ENCODE assay signal across 15 cellular contexts in genomic region chr7:47788083-47788482, GRCh38.
"Had no signal": no experiment of that assay in that cellular context is flagged by ENCODE, and none has a peak within 500 bp of the region (broad histone marks: within the 10 kb centered on the region; RNA-seq: fewer than 3 reads in every experiment).

No MANE protein-coding gene starts in this region.

- DNase-seq: activated B cell treated with CpG ODN at 0.5 μM for 24 hours; activated CD4-positive, alpha-beta T cell treated with anti-CD3 and anti-CD28 coated beads, Interleukin-2, amount 10 ng/mL, durations not matched to agents 7 days and 5 days; activated naive CD4-positive, alpha-beta T cell treated with anti-CD3 and anti-CD28 coated beads, Interleukin-2, amount 50 U/mL, for 16 hours; activated T-cell treated with anti-CD3 and anti-CD28 coated beads, Interleukin-2, amount 50 U/mL, for 1 hour; body of pancreas; effector memory CD4-positive, alpha-beta T cell; hypothalamus; naive thymus-derived CD8-positive, alpha-beta T cell; right cardiac atrium; thyroid gland had no signal

- H3K27me3 ChIP-seq: adrenal gland, body of pancreas, neutrophil, thyroid gland, vagina had no signal

- H3K27ac ChIP-seq: neutrophil, thyroid gland had no signal

- H3K9me3 ChIP-seq: adrenal gland, body of pancreas, neutrophil, thyroid gland, vagina had no signal

- H3K4me3 ChIP-seq: adrenal gland, body of pancreas, lung, thyroid gland, vagina had no signal

- ATAC-seq: body of pancreas; naive thymus-derived CD8-positive, alpha-beta T cell; right cardiac atrium; stimulated activated effector memory CD8-positive, alpha-beta T cell treated with anti-CD3 and anti-CD28 coated beads, Interleukin-12 subunit alpha, Interleukin-12 subunit beta, amount 100 ng/mL, for 72 hours had no signal

- H3K36me3 ChIP-seq: adrenal gland, neutrophil, thyroid gland, vagina had no signal
